In genomic region chr14:55097894-55098560, GRCh38 we compare ENCODE assay signal across 9 cellular contexts. TPM values are rescaled to one million over a fixed set of nuclear protein-coding genes. Genes with fewer than 3 reads are reported as not detected.
DNase-seq lines count a peak whose midpoint lies in the region; ATAC-seq and TF ChIP-seq lines count a peak whose summit lies in the region.
"Had no signal": no experiment of that assay in that cellular context is flagged by ENCODE, and none has a peak within 500 bp of the region (broad histone marks: within the 10 kb centered on the region; RNA-seq: fewer than 3 reads in every experiment).

No MANE protein-coding gene starts in this region.

- no peaks in the 10 kb centered on the region for H3K9me3 ChIP-seq in CD8-positive, alpha-beta memory T cell (ENCODE audit: low read length)
- H3K9me3 ChIP-seq in left lung (no peaks in the 10 kb centered on the region), upper lobe of left lung (no peaks in the 10 kb centered on the region)

- peaks cover 0 to 4% (median 0%) of the 10 kb centered on the region in 3 donors for H3K36me3 Mint-ChIP-seq in CD8-positive, alpha-beta memory T cell
- H3K36me3 Mint-ChIP-seq in activated CD8-positive, alpha-beta T cell treated with anti-CD3 and anti-CD28 coated beads for 36 hours (ENCODE audit: low read depth): peaks cover 1% of the 10 kb centered on the region

- TF ChIP-seq EP300 in upper lobe of left lung (IDR thresholded peaks at IDR 0.05): peak in 1 of 4 donors; percentile 77

- no peak overlapping the region for H3K4me3 ChIP-seq in CD8-positive, alpha-beta memory T cell (ENCODE audit: low read length)
- H3K4me3 ChIP-seq in left lung (no peak overlapping the region), upper lobe of left lung (no peak overlapping the region), dorsolateral prefrontal cortex (no peak overlapping the region)
- H3K4me3 ChIP-seq: cardiac muscle cell had no signal

- H3K4me1 ChIP-seq in CD8-positive, alpha-beta memory T cell (ENCODE audit: insufficient read depth, low read length): peaks cover 27% of the 10 kb centered on the region
- H3K4me1 ChIP-seq in left lung: peaks cover 36 to 58% of the 10 kb centered on the region in 2 donors
- peaks cover 38 to 50% (median 45%) of the 10 kb centered on the region in 4 donors for H3K4me1 ChIP-seq in upper lobe of left lung

- no peak for TF ChIP-seq CTCF in activated CD8-positive, alpha-beta T cell treated with anti-CD3 and anti-CD28 coated beads for 36 hours (IDR thresholded peaks at IDR 0.05)
- TF ChIP-seq CTCF in left lung (IDR thresholded peaks at IDR 0.05): no peak
- TF ChIP-seq CTCF in upper lobe of left lung (IDR thresholded peaks at IDR 0.05): no peak
- TF ChIP-seq CTCF in dorsolateral prefrontal cortex (IDR thresholded peaks at IDR 0.05 in 54 of 56, conservative IDR thresholded peaks at IDR 0.05 in 2 of 56; ENCODE audit: low read depth in 1 of 56, partially characterized antibody in 56 of 56): no peak

- H3K27me3 ChIP-seq in CD8-positive, alpha-beta memory T cell (ENCODE audit: insufficient read depth, low read length, poor library complexity, severe bottlenecking): no peaks in the 10 kb centered on the region
- H3K27me3 ChIP-seq in left lung (no peaks in the 10 kb centered on the region), upper lobe of left lung (no peaks in the 10 kb centered on the region), dorsolateral prefrontal cortex (no peaks in the 10 kb centered on the region)
- H3K27me3 ChIP-seq: cardiac muscle cell had no signal

- peak in 4 of 5 donors; percentile 6 to 74 (median 26) for DNase-seq in CD8-positive, alpha-beta memory T cell
- DNase-seq in activated CD8-positive, alpha-beta T cell treated with anti-CD3 and anti-CD28 coated beads for 36 hours: peak; percentile 82
- DNase-seq in left lung (peak in 1 of 2 donors; percentile 77), upper lobe of left lung (peak in 1 of 2 donors; percentile 72), GOT3 (lab: John Stamatoyannopoulos, UW) (no peak), dorsolateral prefrontal cortex (no peak)

- WGBS in upper lobe of left lung, 2 donors: 42 to 45% methylated on average over 5 of the region's 5 CpGs

- peaks cover 0 to 2% (median 0%) of the 10 kb centered on the region in 5 donors for H3K9me3 Mint-ChIP-seq in CD8-positive, alpha-beta memory T cell
- H3K9me3 Mint-ChIP-seq in activated CD8-positive, alpha-beta T cell treated with anti-CD3 and anti-CD28 coated beads for 36 hours: no peaks in the 10 kb centered on the region

- H3K27ac ChIP-seq in CD8-positive, alpha-beta memory T cell (ENCODE audit: low read depth, low read length): no peak overlapping the region
- H3K27ac ChIP-seq in left lung (peak overlapping the region; percentile 69 to 78), upper lobe of left lung (peak overlapping the region; percentile 71 to 81 (median 75)), dorsolateral prefrontal cortex (peak overlapping the region in 5 of 59 donors; percentile 5 to 57 (median 20))
- H3K27ac ChIP-seq: cardiac muscle cell had no signal

- peak in 1 of 4 donors; percentile 14 for TF ChIP-seq POLR2A in upper lobe of left lung (IDR thresholded peaks at IDR 0.05)

- H3K4me1 Mint-ChIP-seq in CD8-positive, alpha-beta memory T cell: peaks cover 41 to 55% (median 43%) of the 10 kb centered on the region in 3 donors
- H3K4me1 Mint-ChIP-seq in activated CD8-positive, alpha-beta T cell treated with anti-CD3 and anti-CD28 coated beads for 36 hours (ENCODE audit: low read depth): peaks cover 40% of the 10 kb centered on the region

- peak overlapping the region; percentile 74 to 93 (median 84) for H3K27ac Mint-ChIP-seq in CD8-positive, alpha-beta memory T cell
- H3K27ac Mint-ChIP-seq in activated CD8-positive, alpha-beta T cell treated with anti-CD3 and anti-CD28 coated beads for 36 hours: peak overlapping the region; percentile 70

- CTCF ChIA-PET in CD8-positive, alpha-beta memory T cell (lab: Charles Lee): interaction anchor here (1.5 to 2.5 kb wide), 4 partner anchors 10 to 63 kb away, joined by 3 to 11 read pairs (median 6); partner anchors contain the start of gene MAPK1IP1L
- CTCF ChIA-PET in activated CD8-positive, alpha-beta T cell treated with anti-CD3 and anti-CD28 coated beads for 36 hours (lab: Charles Lee): interaction anchor here (0.6 to 1.8 kb wide), 6 partner anchors 8 to 173 kb away, joined by 3 to 7 read pairs (median 4); partner anchors contain the start of genes FBXO34 and MAPK1IP1L

- intact Hi-C loops in activated CD8-positive, alpha-beta T cell treated with anti-CD3 and anti-CD28 coated beads for 36 hours (cut with micrococcal nuclease): no loop called here
- intact Hi-C loops in left lung (cut with DNase I): loop anchor here in 1 of 2 donors (10.0 kb wide), 1 partner anchor 47 kb away; no protein-coding TSS in a partner anchor
- intact Hi-C loops in dorsolateral prefrontal cortex (cut with DNase I): no loop called here

- ATAC-seq in GM19467 (IDR thresholded peaks at IDR 0.05; ENCODE audit: unreplicated experiment): peak; percentile 68
- ATAC-seq in HG03520 (IDR thresholded peaks at IDR 0.05; ENCODE audit: unreplicated experiment): peak; percentile 65
- ATAC-seq in activated CD8-positive, alpha-beta T cell treated with anti-CD3 and anti-CD28 coated beads for 36 hours: peak; percentile 73
- peak; percentile 57 for ATAC-seq in left lung
- ATAC-seq in upper lobe of left lung (ENCODE audit: low FRiP score in 2 of 2): peak; percentile 29 to 66

- peak overlapping the region; percentile 22 to 78 (median 69) for H3K4me3 Mint-ChIP-seq in CD8-positive, alpha-beta memory T cell
- peak overlapping the region; percentile 0 for H3K4me3 Mint-ChIP-seq in activated CD8-positive, alpha-beta T cell treated with anti-CD3 and anti-CD28 coated beads for 36 hours

- H3K27me3 Mint-ChIP-seq in CD8-positive, alpha-beta memory T cell: no peaks in the 10 kb centered on the region
- H3K27me3 Mint-ChIP-seq in activated CD8-positive, alpha-beta T cell treated with anti-CD3 and anti-CD28 coated beads for 36 hours: no peaks in the 10 kb centered on the region

- H3K36me3 ChIP-seq in CD8-positive, alpha-beta memory T cell (ENCODE audit: insufficient read depth, low read length): no peaks in the 10 kb centered on the region
- no peaks in the 10 kb centered on the region for H3K36me3 ChIP-seq in left lung
- no peaks in the 10 kb centered on the region for H3K36me3 ChIP-seq in upper lobe of left lung
- H3K36me3 ChIP-seq: cardiac muscle cell had no signal

- POLR2A ChIA-PET in CD8-positive, alpha-beta memory T cell (lab: Charles Lee): interaction anchor here (0.7 to 1.7 kb wide), 3 partner anchors 10 to 34 kb away, joined by 3 to 11 read pairs (median 7); no protein-coding TSS in a partner anchor
- POLR2A ChIA-PET in activated CD8-positive, alpha-beta T cell treated with anti-CD3 and anti-CD28 coated beads for 36 hours (lab: Charles Lee): interaction anchor here (0.6 to 1.2 kb wide), 6 partner anchors 10 to 519 kb away, joined by 3 to 7 read pairs (median 4); partner anchors contain the start of genes SOCS4 and WDHD1

RNA-seq across cellular contexts. Expression of gene LGALS3, which starts 31.0 kb away (rescaled TPM):
- 10 to 100 TPM; 54.5 to 55.1 TPM for total RNA-seq in CD8-positive, alpha-beta memory T cell
- polyA plus RNA-seq in CD8-positive, alpha-beta memory T cell: 78.0 TPM
- 1 to 10 TPM; 4.5 to 6.0 TPM for total RNA-seq in activated CD8-positive, alpha-beta T cell treated with anti-CD3 and anti-CD28 coated beads for 36 hours
- total RNA-seq in left lung (100 to 1,000 TPM; 332 to 369 TPM), upper lobe of left lung (100 to 1,000 TPM; 205 to 710 (median 440) TPM), dorsolateral prefrontal cortex (100 to 1,000 TPM in 4 of 120 experiments, 10 to 100 TPM in 116; 16.6 to 109 (median 36.7) TPM)

RNA-seq across cellular contexts. Expression of gene MAPK1IP1L, which starts 46.6 kb away (rescaled TPM):
- 100 to 1,000 TPM; 104 to 106 TPM for total RNA-seq in CD8-positive, alpha-beta memory T cell
- polyA plus RNA-seq in CD8-positive, alpha-beta memory T cell: 86.8 TPM
- 100 to 1,000 TPM in 1 of 2 experiments, 10 to 100 TPM in 1; 89.3 to 105 TPM for total RNA-seq in activated CD8-positive, alpha-beta T cell treated with anti-CD3 and anti-CD28 coated beads for 36 hours
- total RNA-seq in left lung (10 to 100 TPM; 81.0 to 87.3 TPM), upper lobe of left lung (10 to 100 TPM; 22.0 to 81.8 (median 59.3) TPM), dorsolateral prefrontal cortex (10 to 100 TPM; 35.7 to 78.9 (median 53.0) TPM)

Comparison
In these comparisons a context has a peak if more than half of its experiments do, and no peak if none do; other contexts are left out.
1. DNase-seq: peak in CD8-positive, alpha-beta memory T cell (4 of 5) and activated CD8-positive, alpha-beta T cell treated with anti-CD3 and anti-CD28 coated beads for 36 hours (single experiment); none in GOT3 (single experiment) and dorsolateral prefrontal cortex (0 of 10).
2. Peak in every context shown above with its lines, with median percentiles within 50 percentile points of each other: ATAC-seq.